In the genomic region with DNA sequence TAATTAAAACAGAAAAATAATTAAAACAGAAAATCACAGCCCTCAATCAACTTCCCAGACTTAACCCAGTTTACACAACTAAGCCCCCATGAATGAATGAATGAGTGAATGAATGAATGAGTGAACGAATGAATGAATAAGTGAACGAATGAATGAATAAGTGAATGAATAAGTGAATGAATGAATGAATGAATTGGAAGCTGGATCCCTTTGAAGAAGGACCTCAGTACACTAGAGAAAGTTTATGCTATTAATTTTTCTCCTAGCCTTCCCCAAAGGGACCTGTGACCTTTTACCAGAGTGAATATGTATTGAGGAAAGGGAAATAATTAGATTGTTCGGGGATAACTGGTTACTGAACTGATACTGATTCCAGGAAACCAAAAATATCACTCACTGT, we compare ENCODE assay signal across 34 cellular contexts.
"Had no signal": no experiment of that assay in that cellular context is flagged by ENCODE, and none has a peak within 500 bp of the region (broad histone marks: within the 10 kb centered on the region; RNA-seq: fewer than 3 reads in every experiment).

No MANE protein-coding gene starts in this region.

- ATAC-seq: activated CD8-positive, alpha-beta memory T cell treated with anti-CD3 and anti-CD28 coated beads, Interleukin-2, amount 10 ng/mL, durations not matched to agents 7 days and 5 days; activated T-helper 17 cell treated with anti-CD3 and anti-CD28 coated beads, Interleukin-2, amount 50 U/mL, for 72 hours; PC-3 had no signal

- FAIRE-seq: RCC 7860 had no signal

- H3K27me3 ChIP-seq: brain microvascular endothelial cell had no signal

- DNase-seq: activated CD4-positive, alpha-beta memory T cell treated with anti-CD3 and anti-CD28 coated beads, Interleukin-2, amount 10 ng/mL, durations not matched to agents 7 days and 5 days; activated CD4-positive, alpha-beta T cell treated with anti-CD3 and anti-CD28 coated beads for 1 hour; activated CD4-positive, alpha-beta T cell treated with anti-CD3 and anti-CD28 coated beads for 48 hours; activated CD4-positive, CD25-positive, alpha-beta regulatory T cell; activated CD8-positive, alpha-beta memory T cell treated with anti-CD3 and anti-CD28 coated beads for 24 hours; activated CD8-positive, alpha-beta memory T cell treated with anti-CD3 and anti-CD28 coated beads, Interleukin-2, amount 10 ng/mL, durations not matched to agents 7 days and 5 days; activated CD8-positive, alpha-beta memory T cell treated with anti-CD3 and anti-CD28 coated beads, Interleukin-2, amount 50 U/mL, for 48 hours; activated effector memory CD4-positive, alpha-beta T cell treated with anti-CD3 and anti-CD28 coated beads, Interleukin-2, amount 50 U/mL, for 16 hours; activated naive CD4-positive, alpha-beta T cell; activated naive CD4-positive, alpha-beta T cell treated with anti-CD3 and anti-CD28 coated beads, Interleukin-2, amount 50 U/mL, for 16 hours; activated naive CD8-positive, alpha-beta T cell treated with anti-CD3 and anti-CD28 coated beads for 36 hours; activated T-cell treated with anti-CD3 and anti-CD28 coated beads, Interleukin-2, amount 50 U/mL, for 48 hours; amniotic stem cell; aorta; brain microvascular endothelial cell; central memory CD4-positive, alpha-beta T cell; Kasumi-1; MM.1S; MV-4-11; NCI-H1092; NCI-H1436 treated with DMSO at 0.1 percent for 48 hours; NCI-H1694 treated with DMSO at 0.1 percent for 48 hours; NCI-H2029; NCI-H345; NCI-H524 treated with DMSO at 0.1 percent for 48 hours; PC-3; Right ventricle myocardium superior; SW 1271; T-helper 1 cell; T-helper 2 cell; T-helper 9 cell; WERI-Rb-1 had no signal

- H3K27ac ChIP-seq: brain microvascular endothelial cell, WERI-Rb-1 had no signal
